Comparison of ENCODE assay signal across 28 cellular contexts in genomic region chr1:219924348-219924747, GRCh38.
DNase-seq lines count a peak whose midpoint lies in the region; ATAC-seq and FAIRE-seq lines count a peak whose summit lies in the region.
"Had no signal": no experiment of that assay in that cellular context is flagged by ENCODE, and none has a peak within 500 bp of the region (broad histone marks: within the 10 kb centered on the region; RNA-seq: fewer than 3 reads in every experiment).

No MANE protein-coding gene starts in this region.

- peaks cover 6% of the 10 kb centered on the region in 2 donors for H3K27me3 ChIP-seq in duodenal mucosa (ENCODE audit: control insufficient read depth in 1 of 2, insufficient read depth in 2 of 2, low read length in 2 of 2)
- peaks cover 28 to 45% of the 10 kb centered on the region in 2 donors for H3K27me3 ChIP-seq in mucosa of rectum (ENCODE audit: control insufficient read depth in 2 of 2, insufficient read depth in 2 of 2, low read length in 2 of 2)

- H3K4me3 ChIP-seq in duodenal mucosa (ENCODE audit: low read depth in 1 of 2, low read length in 2 of 2) = peak overlapping the region; percentile 51 to 60
- H3K4me3 ChIP-seq in mucosa of rectum (ENCODE audit: low read length in 2 of 2) = no peak overlapping the region
- H3K4me3 ChIP-seq: GM23248, SJSA1 had no signal

- ATAC-seq in HG02973 (IDR thresholded peaks at IDR 0.05; ENCODE audit: unreplicated experiment) = no peak
- ATAC-seq: PC-3 had no signal

- H3K4me1 ChIP-seq in duodenal mucosa (ENCODE audit: control insufficient read depth in 1 of 2, insufficient read depth in 2 of 2, low read length in 2 of 2) (peaks cover 28 to 29% of the 10 kb centered on the region in 2 donors), mucosa of rectum (ENCODE audit: control insufficient read depth in 2 of 2, insufficient read depth in 2 of 2, low read length in 2 of 2) (peaks cover 8 to 12% of the 10 kb centered on the region in 2 donors)
- H3K4me1 ChIP-seq: BE2C, SJSA1 had no signal

- H3K36me3 ChIP-seq in duodenal mucosa (ENCODE audit: control insufficient read depth in 1 of 2, insufficient read depth in 2 of 2, low read length in 2 of 2) (no peaks in the 10 kb centered on the region), mucosa of rectum (ENCODE audit: control insufficient read depth in 2 of 2, insufficient read depth in 2 of 2, low read length in 2 of 2) (peaks cover 0 to 2% of the 10 kb centered on the region in 2 donors)
- H3K36me3 ChIP-seq: BE2C, SJSA1 had no signal

- FAIRE-seq in G401.6 (lab: Jason Lieb, UNC) = peak; percentile 93
- FAIRE-seq: GM18507 had no signal

- H3K27ac ChIP-seq in duodenal mucosa (ENCODE audit: low read depth, low read length) = no peak overlapping the region
- peak overlapping the region; percentile 45 to 72 for H3K27ac ChIP-seq in mucosa of rectum (ENCODE audit: low read depth in 2 of 2, low read length in 2 of 2)
- H3K27ac ChIP-seq: GM23248, SJSA1 had no signal

- peak; percentile 66 for DNase-seq in NCI-H69 (lab: John Stamatoyannopoulos, UW)
- DNase-seq in NCI-H187 treated with DMSO at 0.1 percent for 48 hours (lab: John Stamatoyannopoulos, UW) = no peak
- no peak for DNase-seq in medulla oblongata (ENCODE audit: extremely low spot score)
- no peak for DNase-seq in NCI-H1417 (lab: John Stamatoyannopoulos, UW)
- DNase-seq: 8988T; ACHN; BE2C; Calu3; CD8-positive, alpha-beta memory T cell; DND-41; GM23248; H7; HFFc6; NCI-H1092 treated with DMSO at 0.1 percent for 48 hours; NCI-H1436 treated with DMSO at 0.1 percent for 48 hours; NCI-H2029; NCI-H446; NCI-H524 treated with DMSO at 0.1 percent for 48 hours; NCI-H82; NK-92 treated with Interleukin-12 subunit alpha and Interleukin-12 subunit beta, amount 100 ng/mL, for 24 hours; PC-3; Right ventricle myocardium superior had no signal

- H3K9me3 ChIP-seq in duodenal mucosa (ENCODE audit: control insufficient read depth in 1 of 2, low read length in 2 of 2) = no peaks in the 10 kb centered on the region
- no peaks in the 10 kb centered on the region for H3K9me3 ChIP-seq in mucosa of rectum (ENCODE audit: control insufficient read depth in 2 of 2, low read length in 2 of 2)
- H3K9me3 ChIP-seq: BE2C, SJSA1 had no signal

- H3K9ac ChIP-seq in duodenal mucosa (ENCODE audit: low read depth in 1 of 2, low read length in 2 of 2) (peak overlapping the region; percentile 22 to 51), mucosa of rectum (ENCODE audit: low read depth in 1 of 2, low read length in 2 of 2) (peak overlapping the region in 1 of 2 donors; percentile 31)
- H3K9ac ChIP-seq: GM23248 had no signal

Comparison
In these comparisons a context has a peak if more than half of its experiments do, and no peak if none do; other contexts are left out.
1. H3K4me3 ChIP-seq: peak in duodenal mucosa (2 of 2); none in mucosa of rectum (0 of 2).